8 cellular contexts compared by ENCODE assay signal in genomic region chr20:38460040-38460623, GRCh38. TPM values are rescaled to one million over a fixed set of nuclear protein-coding genes. Genes with fewer than 3 reads are reported as not detected.
A peak's percentile ranks its signal among the peaks of the same experiment; 100 is the strongest.
DNase-seq lines count a peak whose midpoint lies in the region; ATAC-seq and TF ChIP-seq lines count a peak whose summit lies in the region.

No MANE protein-coding gene starts in this region.

- H3K79me1 ChIP-seq in neuronal stem cell (ENCODE audit: low read depth, low read length), result no peaks in the 10 kb centered on the region

- H3K27me3 ChIP-seq in neuronal stem cell (ENCODE audit: control insufficient read depth in 3 of 3, insufficient read depth in 3 of 3, low read depth in 1 of 3, low read length in 3 of 3), result no peaks in the 10 kb centered on the region

- no peak overlapping the region for H2AK5ac ChIP-seq in neuronal stem cell (ENCODE audit: low read depth, low read length)

- no peak overlapping the region for H2BK15ac ChIP-seq in neuronal stem cell (ENCODE audit: low read length)

- WGBS in neuronal stem cell (ENCODE audit: extremely low coverage in 2 of 2, insufficient read length in 2 of 2, insufficient replicate concordance in 1 of 2), 2 donors, result no CpG with 5 or more reads among the region's 5 CpGs

- no peak overlapping the region for H2BK120ac ChIP-seq in neuronal stem cell (ENCODE audit: low read depth, low read length)

- H3K9me3 ChIP-seq in neuronal stem cell (replicated peaks in 1 of 2; ENCODE audit: control insufficient read depth in 2 of 2, insufficient read depth in 1 of 2, low read depth in 1 of 2, low read length in 2 of 2), result peaks cover 0 to 2% of the 10 kb centered on the region in 2 donors

- no peak overlapping the region for H4K8ac ChIP-seq in neuronal stem cell (ENCODE audit: low read depth, low read length)

- H2BK5ac ChIP-seq in neuronal stem cell (ENCODE audit: low read length), result no peak overlapping the region

- H3K4me2 ChIP-seq in neuronal stem cell (ENCODE audit: insufficient read depth, low read length, poor library complexity, severe bottlenecking), result no peak overlapping the region

- H4K91ac ChIP-seq in neuronal stem cell (ENCODE audit: low read depth, low read length, poor library complexity), result no peak overlapping the region

- H3K4me3 ChIP-seq in choroid plexus epithelial cell (ENCODE audit: low read depth, low read length) (no peak overlapping the region), neuronal stem cell (ENCODE audit: low read length in 2 of 2) (no peak overlapping the region)

- H3K36me3 ChIP-seq in neuronal stem cell (replicated peaks in 1 of 2; ENCODE audit: control insufficient read depth in 2 of 2, insufficient read depth in 2 of 2, low read length in 2 of 2), result no peaks in the 10 kb centered on the region

- ATAC-seq in HG02970 (IDR thresholded peaks at IDR 0.05; ENCODE audit: low FRiP score, unreplicated experiment) (no peak), HG03135 (IDR thresholded peaks at IDR 0.05; ENCODE audit: unreplicated experiment) (no peak)

- H3K23ac ChIP-seq in neuronal stem cell (ENCODE audit: low read depth, low read length, poor library complexity), result no peak overlapping the region

- H3K14ac ChIP-seq in neuronal stem cell (ENCODE audit: low read length), result no peak overlapping the region

- H3K18ac ChIP-seq in neuronal stem cell (ENCODE audit: low read length), result no peak overlapping the region

- no peak overlapping the region for H3K9ac ChIP-seq in neuronal stem cell (ENCODE audit: low read depth, low read length, poor library complexity)

- no peak overlapping the region for H3K27ac ChIP-seq in neuronal stem cell (replicated peaks; ENCODE audit: low read length)

- peak overlapping the region; percentile 53 for H2AFZ ChIP-seq in neuronal stem cell (ENCODE audit: low read length)

- H3K4me1 ChIP-seq in neuronal stem cell (ENCODE audit: control insufficient read depth in 2 of 2, insufficient read depth in 1 of 2, low read depth in 1 of 2, low read length in 2 of 2), result no peaks in the 10 kb centered on the region

- no peak overlapping the region for H2BK12ac ChIP-seq in neuronal stem cell (ENCODE audit: low read length)

- no peak for TF ChIP-seq CTCF in choroid plexus epithelial cell (conservative IDR thresholded peaks at IDR 0.05; ENCODE audit: low read depth, low read length)

- H3K4ac ChIP-seq in neuronal stem cell (ENCODE audit: low read length), result no peak overlapping the region

- DNase-seq in HCEC 1CT (peak; percentile 72), NCI-H226 (peak; percentile 86), choroid plexus epithelial cell (ENCODE audit: low read depth) (peak; percentile 97), neuronal stem cell (ENCODE audit: low spot score) (no peak), SK-N-DZ (ENCODE audit: low spot score) (no peak)
- no peak for DNase-seq in stimulated activated CD4-positive, alpha-beta T cell treated with anti-CD3 and anti-CD28 coated beads, Interleukin-4, amount 100 ng/mL, for 24 hours

RNA-seq across cellular contexts. Expression of gene RALGAPB, which starts 12.5 kb away (rescaled TPM):
- 13.5 TPM for polyA plus RNA-seq in neuronal stem cell (2013, experiment 1 of 2)
- 13.4 TPM for polyA plus RNA-seq in neuronal stem cell (2013, experiment 2 of 2)
- polyA plus RNA-seq in SK-N-DZ (2014; cell fraction: cytosol; rRNA removed), result 22.9 and 27.5 TPM in 2 replicates
- 52.5 and 63.1 TPM in 2 replicates for polyA plus RNA-seq in SK-N-DZ (2014; cell fraction: nucleus; rRNA removed)

RNA-seq across cellular contexts. Expression of gene SNHG17, which starts 25.0 kb away (rescaled TPM):
- 32.9 TPM for polyA plus RNA-seq in neuronal stem cell (2013, experiment 1 of 2)
- 35.4 TPM for polyA plus RNA-seq in neuronal stem cell (2013, experiment 2 of 2)
- 27.5 and 28.0 TPM in 2 replicates for polyA plus RNA-seq in SK-N-DZ (2014; cell fraction: cytosol; rRNA removed)
- polyA plus RNA-seq in SK-N-DZ (2014; cell fraction: nucleus; rRNA removed), result 61.3 and 159 TPM in 2 replicates

Comparison
In these comparisons a context has a peak if more than half of its experiments do, and no peak if none do; other contexts are left out.
1. DNase-seq: peak in HCEC 1CT (single experiment), NCI-H226 (single experiment) and choroid plexus epithelial cell (single experiment); none in neuronal stem cell (single experiment), stimulated activated CD4-positive, alpha-beta T cell treated with anti-CD3 and anti-CD28 coated beads, Interleukin-4, amount 100 ng/mL, for 24 hours (single experiment) and SK-N-DZ (single experiment).